ENCODE assay signal across 8 cellular contexts in genomic region chr1:112713466-112714312, GRCh38. TPM values are rescaled to one million over a fixed set of nuclear protein-coding genes. Genes with fewer than 3 reads are reported as not detected.
DNase-seq lines count a peak whose midpoint lies in the region; ATAC-seq and TF ChIP-seq lines count a peak whose summit lies in the region.

No MANE protein-coding gene starts in this region.

- peaks cover 32% of the 10 kb centered on the region for H3K4me1 Mint-ChIP-seq in activated T-helper 2 cell treated with anti-CD3 and anti-CD28 coated beads, Interferon-gamma antibody, Interleukin-2, Interleukin-4, amounts not matched to agents 10 μg/mL and 5 μg/mL and 100 μg/mL, durations not matched to agents 14 hours and 24 hours and 36 hours (ENCODE audit: low read depth)

- H3K27me3 Mint-ChIP-seq in activated T-helper 2 cell treated with anti-CD3 and anti-CD28 coated beads, Interferon-gamma antibody, Interleukin-2, Interleukin-4, amounts not matched to agents 10 μg/mL and 5 μg/mL and 100 μg/mL, durations not matched to agents 14 hours and 24 hours and 36 hours (ENCODE audit: low read depth) = peaks cover 32% of the 10 kb centered on the region

- DNase-seq in GM13977 (ENCODE audit: low spot score) (peak; percentile 64), lower leg skin (ENCODE audit: low spot score in 2 of 2) (no peak), upper lobe of right lung (no peak), NCI-H2227 (lab: John Stamatoyannopoulos, UW; ENCODE audit: unreplicated experiment) (no peak), foreskin keratinocyte (no peak), AG20443 (ENCODE audit: low spot score) (no peak)
- DNase-seq in activated T-helper 2 cell treated with anti-CD3 and anti-CD28 coated beads, Interferon-gamma antibody, Interleukin-2, Interleukin-4, amounts not matched to agents 10 μg/mL and 5 μg/mL and 100 μg/mL, durations not matched to agents 14 hours and 24 hours and 36 hours (ENCODE audit: low spot score) = no peak

- peak overlapping the region; percentile 68 for H3K4me3 Mint-ChIP-seq in activated T-helper 2 cell treated with anti-CD3 and anti-CD28 coated beads, Interferon-gamma antibody, Interleukin-2, Interleukin-4, amounts not matched to agents 10 μg/mL and 5 μg/mL and 100 μg/mL, durations not matched to agents 14 hours and 24 hours and 36 hours (ENCODE audit: low read depth)

- H3K27me3 ChIP-seq in upper lobe of right lung (peaks cover 6% of the 10 kb centered on the region), foreskin keratinocyte (no peaks in the 10 kb centered on the region)

- H3K36me3 Mint-ChIP-seq in activated T-helper 2 cell treated with anti-CD3 and anti-CD28 coated beads, Interferon-gamma antibody, Interleukin-2, Interleukin-4, amounts not matched to agents 10 μg/mL and 5 μg/mL and 100 μg/mL, durations not matched to agents 14 hours and 24 hours and 36 hours (ENCODE audit: low read depth) = no peaks in the 10 kb centered on the region

- TF ChIP-seq POLR2A in lower leg skin (IDR thresholded peaks at IDR 0.05) = no peak

- 50% methylated on average over 14 of the region's 14 CpGs for WGBS in lower leg skin, 2 donors

- peak overlapping the region; percentile 34 for H3K4me3 ChIP-seq in lower leg skin (ENCODE audit: low read depth, poor library complexity, severe bottlenecking)
- H3K4me3 ChIP-seq in upper lobe of right lung = peak overlapping the region; percentile 62

- H3K4me1 ChIP-seq in upper lobe of right lung (peaks cover 21% of the 10 kb centered on the region), foreskin keratinocyte (no peaks in the 10 kb centered on the region)

- intact Hi-C loops in activated T-helper 2 cell treated with anti-CD3 and anti-CD28 coated beads, Interferon-gamma antibody, Interleukin-2, Interleukin-4, amounts not matched to agents 10 μg/mL and 5 μg/mL and 100 μg/mL, durations not matched to agents 14 hours and 24 hours and 36 hours (cut with micrococcal nuclease) = no loop called here
- intact Hi-C loops in lower leg skin (cut with DNase I; ENCODE audit: low total_unique reads) = no loop called here
- intact Hi-C loops in upper lobe of right lung (cut with DNase I) = no loop called here

- ATAC-seq in HG03196 (IDR thresholded peaks at IDR 0.05; ENCODE audit: unreplicated experiment) (peak; percentile 28), upper lobe of right lung (no peak), foreskin keratinocyte (no peak)

- H3K36me3 ChIP-seq in upper lobe of right lung = no peaks in the 10 kb centered on the region

- in situ Hi-C loops in GM13977 (cut with MboI; ENCODE audit: low pct_unique_long_range_greater_than_20kb, low sequenced_read_pairs, unreplicated experiment) = no loop called here

- H3K27ac Mint-ChIP-seq in activated T-helper 2 cell treated with anti-CD3 and anti-CD28 coated beads, Interferon-gamma antibody, Interleukin-2, Interleukin-4, amounts not matched to agents 10 μg/mL and 5 μg/mL and 100 μg/mL, durations not matched to agents 14 hours and 24 hours and 36 hours = no peak overlapping the region

- no peak for TF ChIP-seq CTCF in GM13977 (IDR thresholded peaks at IDR 0.05; ENCODE audit: extremely low read depth, insufficient read depth, missing control alignments)
- TF ChIP-seq CTCF in lower leg skin (IDR thresholded peaks at IDR 0.05) = no peak
- no peak for TF ChIP-seq CTCF in upper lobe of right lung (IDR thresholded peaks at IDR 0.05)
- no peak for TF ChIP-seq CTCF in foreskin keratinocyte (conservative IDR thresholded peaks at IDR 0.05)

- H3K9me3 ChIP-seq in upper lobe of right lung = no peaks in the 10 kb centered on the region

- H3K27ac ChIP-seq in upper lobe of right lung = no peak overlapping the region
- no peak overlapping the region for H3K27ac ChIP-seq in foreskin keratinocyte

- no peaks in the 10 kb centered on the region for H3K9me3 Mint-ChIP-seq in activated T-helper 2 cell treated with anti-CD3 and anti-CD28 coated beads, Interferon-gamma antibody, Interleukin-2, Interleukin-4, amounts not matched to agents 10 μg/mL and 5 μg/mL and 100 μg/mL, durations not matched to agents 14 hours and 24 hours and 36 hours

RNA-seq across cellular contexts. Expression of gene PPM1J, which starts 1.4 kb away (rescaled TPM):
- total RNA-seq in activated T-helper 2 cell treated with anti-CD3 and anti-CD28 coated beads, Interferon-gamma antibody, Interleukin-2, Interleukin-4, amounts not matched to agents 10 μg/mL and 5 μg/mL and 100 μg/mL, durations not matched to agents 14 hours and 24 hours and 36 hours = 0.59 and 0.67 TPM in 2 replicates
- total RNA-seq in lower leg skin = 10 to 100 TPM; 11.9 to 16.5 (median 13.9) TPM
- 0.32 TPM for total RNA-seq in upper lobe of right lung
- total RNA-seq in foreskin keratinocyte = 6.0 and 6.3 TPM in 2 replicates
- 9.2 and 10.1 TPM in 2 replicates for polyA plus RNA-seq in foreskin keratinocyte

RNA-seq across cellular contexts. Expression of gene RHOC, which starts 6.8 kb away (rescaled TPM):
- 68.7 and 74.7 TPM in 2 replicates for total RNA-seq in activated T-helper 2 cell treated with anti-CD3 and anti-CD28 coated beads, Interferon-gamma antibody, Interleukin-2, Interleukin-4, amounts not matched to agents 10 μg/mL and 5 μg/mL and 100 μg/mL, durations not matched to agents 14 hours and 24 hours and 36 hours
- total RNA-seq in lower leg skin (100 to 1,000 TPM; 133 to 214 (median 184) TPM), upper lobe of right lung (150 TPM), foreskin keratinocyte (523 and 542 TPM in 2 replicates)
- 728 and 811 TPM in 2 replicates for polyA plus RNA-seq in foreskin keratinocyte

RNA-seq across cellular contexts. Expression of gene MOV10, which starts 39.2 kb away (rescaled TPM):
- total RNA-seq in activated T-helper 2 cell treated with anti-CD3 and anti-CD28 coated beads, Interferon-gamma antibody, Interleukin-2, Interleukin-4, amounts not matched to agents 10 μg/mL and 5 μg/mL and 100 μg/mL, durations not matched to agents 14 hours and 24 hours and 36 hours = 64.5 and 68.1 TPM in 2 replicates
- total RNA-seq in lower leg skin = 100 to 1,000 TPM in 1 of 4 donors, 10 to 100 TPM in 3; 46.2 to 105 (median 56.8) TPM
- 62.8 TPM for total RNA-seq in upper lobe of right lung
- 68.8 and 74.7 TPM in 2 replicates for total RNA-seq in foreskin keratinocyte
- 83.8 and 87.6 TPM in 2 replicates for polyA plus RNA-seq in foreskin keratinocyte
